1 cellular context compared by ENCODE assay signal in genomic region chr10:29315814-29316213, GRCh38.
TF ChIP-seq lines count a peak whose summit lies in the region.

No MANE protein-coding gene starts in this region.

TF ChIP-seq in H1, 55 proteins besides CTCF, POLR2A, EP300 and RAD21 (continued from another document):
- no peak for TF ChIP-seq RBBP5 (IDR thresholded peaks at IDR 0.05; ENCODE audit: borderline replicate concordance, low read depth, low read length)
- TF ChIP-seq TEAD4 (IDR thresholded peaks at IDR 0.05; ENCODE audit: low read depth, low read length): no peak
- no peak for TF ChIP-seq EGR1 (IDR thresholded peaks at IDR 0.05; ENCODE audit: borderline replicate concordance, low read depth, low read length)
- no peak for TF ChIP-seq PHF8 (conservative IDR thresholded peaks at IDR 0.05; ENCODE audit: low read depth, low read length)
- TF ChIP-seq E2F6 (IDR thresholded peaks at IDR 0.05): no peak
- no peak for TF ChIP-seq SP2 (IDR thresholded peaks at IDR 0.05; ENCODE audit: low read length)
- TF ChIP-seq SP1 (IDR thresholded peaks at IDR 0.05; ENCODE audit: low read depth, low read length): no peak
- TF ChIP-seq BCL11A (IDR thresholded peaks at IDR 0.05; ENCODE audit: low read depth in 2 of 2, low read length in 2 of 2): no peak
- no peak for TF ChIP-seq SP4 (IDR thresholded peaks at IDR 0.05; ENCODE audit: low read length)
- TF ChIP-seq TAF1 (IDR thresholded peaks at IDR 0.05; ENCODE audit: low read depth, low read length): no peak
